ENCODE assay signal across 8 cellular contexts in genomic region chr4:147617841-147618421, GRCh38. TPM values are rescaled to one million over a fixed set of nuclear protein-coding genes. Genes with fewer than 3 reads are reported as not detected.
DNase-seq lines count a peak whose midpoint lies in the region; ATAC-seq, FAIRE-seq and TF ChIP-seq lines count a peak whose summit lies in the region.

No MANE protein-coding gene starts in this region.

- no peaks in the 10 kb centered on the region for H3K9me3 ChIP-seq in heart left ventricle
- H3K9me3 ChIP-seq in upper lobe of right lung: no peaks in the 10 kb centered on the region

- H3K4me1 ChIP-seq in heart left ventricle (peaks cover 0 to 48% (median 27%) of the 10 kb centered on the region in 12 donors), upper lobe of right lung (peaks cover 46% of the 10 kb centered on the region)

- FAIRE-seq in GM12892 (lab: Jason Lieb, UNC): no peak

- in situ Hi-C loops in astrocyte of the cerebellum (cut with HindIII; ENCODE audit: low sequenced_read_pairs): no loop called here

- TF ChIP-seq CTCF in heart left ventricle (IDR thresholded peaks at IDR 0.05) (no peak), astrocyte of the cerebellum (IDR thresholded peaks at IDR 0.05; ENCODE audit: low read depth, low read length, missing control alignments) (no peak), lower leg skin (IDR thresholded peaks at IDR 0.05) (no peak), upper lobe of right lung (IDR thresholded peaks at IDR 0.05) (no peak)

- peak overlapping the region; percentile 60 to 94 (median 86) for H3K4me3 ChIP-seq in heart left ventricle
- peak overlapping the region; percentile 67 for H3K4me3 ChIP-seq in astrocyte of the cerebellum (ENCODE audit: low read depth, low read length)
- peak overlapping the region; percentile 81 for H3K4me3 ChIP-seq in lower leg skin (ENCODE audit: low read depth, poor library complexity, severe bottlenecking)
- peak overlapping the region; percentile 91 for H3K4me3 ChIP-seq in upper lobe of right lung

- DNase-seq in heart left ventricle (no peak), cardiac septum (ENCODE audit: low spot score) (no peak), astrocyte of the cerebellum (ENCODE audit: low read depth) (no peak), lower leg skin (ENCODE audit: low spot score in 2 of 2) (no peak), upper lobe of right lung (no peak), GM12892 (ENCODE audit: insufficient read length) (no peak), dedifferentiated amniotic fluid mesenchymal stem cell (ENCODE audit: extremely low spot score) (no peak)

- H3K36me3 ChIP-seq in heart left ventricle (peaks cover 0 to 26% (median 10%) of the 10 kb centered on the region in 9 donors), upper lobe of right lung (peaks cover 6% of the 10 kb centered on the region)

- H3K27ac ChIP-seq in heart left ventricle (peak overlapping the region in 10 of 12 donors; percentile 65 to 92 (median 84)), upper lobe of right lung (peak overlapping the region; percentile 90)

- peak in 2 of 4 donors; percentile 2 to 5 for ATAC-seq in heart left ventricle
- ATAC-seq in HG03342 (IDR thresholded peaks at IDR 0.05; ENCODE audit: unreplicated experiment): peak; percentile 11
- no peak for ATAC-seq in upper lobe of right lung

- H3K27me3 ChIP-seq in heart left ventricle (no peaks in the 10 kb centered on the region), upper lobe of right lung (no peaks in the 10 kb centered on the region)

- WGBS in heart left ventricle, 4 donors: 7 to 9% (median 7%) methylated on average over 12 to 15 of the region's 15 CpGs
- 4 to 6% methylated on average over 15 of the region's 15 CpGs for WGBS in lower leg skin, 2 donors

- intact Hi-C loops in heart left ventricle (cut with DNase I) (loop anchor here in 1 of 10 donors (10.0 kb wide), 1 partner anchor 247 kb away; no protein-coding TSS in a partner anchor), cardiac septum (cut with DNase I) (loop anchor here (5.0 to 10.0 kb wide), 2 partner anchors 64 to 247 kb away; partner anchors contain the start of gene PRMT9), lower leg skin (cut with DNase I; ENCODE audit: low total_unique reads) (no loop called here), upper lobe of right lung (cut with DNase I) (no loop called here)

- TF ChIP-seq POLR2A in heart left ventricle (IDR thresholded peaks at IDR 0.05) (no peak), lower leg skin (IDR thresholded peaks at IDR 0.05) (no peak), GM12892 (IDR thresholded peaks at IDR 0.05; ENCODE audit: low read depth, low read length) (no peak)

RNA-seq across cellular contexts. Expression of gene TMEM184C, which starts 0.7 kb away (rescaled TPM):
- total RNA-seq in heart left ventricle (10 to 100 TPM; 21.1 to 29.4 (median 26.2) TPM), cardiac septum (19.0 TPM), lower leg skin (10 to 100 TPM; 21.1 to 27.0 (median 25.0) TPM), upper lobe of right lung (31.3 TPM)
- polyA plus RNA-seq in heart left ventricle: 10 to 100 TPM in 1 of 2 donors, 1 to 10 TPM in 1; 4.2 to 27.9 TPM
- 11.2 TPM for polyA plus RNA-seq in GM12892 (2012; ENCODE audit: missing spikeins)
